In genomic region chr19:1312732-1313694, GRCh38 we compare ENCODE assay signal across 15 cellular contexts. TPM values are rescaled to one million over a fixed set of nuclear protein-coding genes. Genes with fewer than 3 reads are reported as not detected.
A peak's percentile ranks its signal among the peaks of the same experiment; 100 is the strongest.
DNase-seq lines count a peak whose midpoint lies in the region; ATAC-seq and TF ChIP-seq lines count a peak whose summit lies in the region.
"Had no signal": no experiment of that assay in that cellular context is flagged by ENCODE, and none has a peak within 500 bp of the region (broad histone marks: within the 10 kb centered on the region; RNA-seq: fewer than 3 reads in every experiment).

No MANE protein-coding gene starts in this region.

- no peaks in the 10 kb centered on the region for H3K36me3 ChIP-seq in adrenal gland (replicated peaks in 1 of 2)
- H3K36me3 ChIP-seq: SJSA1 had no signal

- no peak for TF ChIP-seq CTCF in adrenal gland (IDR thresholded peaks at IDR 0.05)

- no peaks in the 10 kb centered on the region for H3K4me1 Mint-ChIP-seq in activated naive CD8-positive, alpha-beta T cell treated with anti-CD3 and anti-CD28 coated beads for 36 hours
- no peaks in the 10 kb centered on the region for H3K4me1 Mint-ChIP-seq in activated CD4-positive, alpha-beta T cell treated with anti-CD3 and anti-CD28 coated beads, Interleukin-2, amount 10 ng/mL, durations not matched to agents 24 days and 14 days
- H3K4me1 Mint-ChIP-seq: activated CD4-positive, alpha-beta memory T cell treated with anti-CD3 and anti-CD28 coated beads, Interleukin-2, amount 10 ng/mL, durations not matched to agents 7 days and 5 days had no signal

- H3K4me3 Mint-ChIP-seq in activated naive CD8-positive, alpha-beta T cell treated with anti-CD3 and anti-CD28 coated beads for 36 hours, result no peak overlapping the region
- no peak overlapping the region for H3K4me3 Mint-ChIP-seq in activated CD4-positive, alpha-beta T cell treated with anti-CD3 and anti-CD28 coated beads, Interleukin-2, amount 10 ng/mL, durations not matched to agents 24 days and 14 days
- H3K4me3 Mint-ChIP-seq: activated CD4-positive, alpha-beta memory T cell treated with anti-CD3 and anti-CD28 coated beads, Interleukin-2, amount 10 ng/mL, durations not matched to agents 7 days and 5 days; CD4-positive, alpha-beta T cell; natural killer cell treated with Interleukin-12 subunit alpha and Interleukin-12 subunit beta and Interleukin-15 and Interleukin-18, amount 100 ng/mL, for 72 hours had no signal

- no peaks in the 10 kb centered on the region for H3K36me3 Mint-ChIP-seq in activated naive CD8-positive, alpha-beta T cell treated with anti-CD3 and anti-CD28 coated beads for 36 hours
- no peaks in the 10 kb centered on the region for H3K36me3 Mint-ChIP-seq in activated CD4-positive, alpha-beta T cell treated with anti-CD3 and anti-CD28 coated beads, Interleukin-2, amount 10 ng/mL, durations not matched to agents 24 days and 14 days (ENCODE audit: low read depth)
- H3K36me3 Mint-ChIP-seq: natural killer cell treated with Interleukin-12 subunit alpha and Interleukin-12 subunit beta and Interleukin-15 and Interleukin-18, amount 100 ng/mL, for 72 hours had no signal

- no peak for ATAC-seq in GM18519 (IDR thresholded peaks at IDR 0.05; ENCODE audit: low FRiP score, unreplicated experiment)
- ATAC-seq: natural killer cell treated with Interleukin-12 subunit alpha and Interleukin-12 subunit beta and Interleukin-15 and Interleukin-18, amount 100 ng/mL, for 72 hours had no signal

- peaks cover 35% of the 10 kb centered on the region for H3K27me3 Mint-ChIP-seq in activated naive CD8-positive, alpha-beta T cell treated with anti-CD3 and anti-CD28 coated beads for 36 hours
- peaks cover 7% of the 10 kb centered on the region for H3K27me3 Mint-ChIP-seq in activated CD4-positive, alpha-beta T cell treated with anti-CD3 and anti-CD28 coated beads, Interleukin-2, amount 10 ng/mL, durations not matched to agents 24 days and 14 days

- intact Hi-C loops in adrenal gland (cut with DNase I), result loop anchor here in 1 of 2 donors (10.0 kb wide), 1 partner anchor 132 kb away; no protein-coding TSS in a partner anchor
- intact Hi-C loops in activated CD4-positive, alpha-beta T cell treated with anti-CD3 and anti-CD28 coated beads, Interleukin-2, amount 10 ng/mL, durations not matched to agents 24 days and 14 days (cut with micrococcal nuclease), result no loop called here

- no peak for TF ChIP-seq POLR2A in adrenal gland (IDR thresholded peaks at IDR 0.05)

- peak; percentile 66 for DNase-seq in AG08395 (ENCODE audit: low spot score)
- DNase-seq in HK-2 (ENCODE audit: unreplicated experiment), result peak; percentile 73
- peak in 5 of 7 donors; percentile 25 to 51 (median 39) for DNase-seq in adrenal gland
- DNase-seq in islet precursor cell, result peak; percentile 91
- no peak for DNase-seq in NCI-H1048 (lab: John Stamatoyannopoulos, UW)
- no peak for DNase-seq in activated naive CD8-positive, alpha-beta T cell treated with anti-CD3 and anti-CD28 coated beads for 36 hours
- DNase-seq in activated CD4-positive, alpha-beta T cell treated with anti-CD3 and anti-CD28 coated beads, Interleukin-2, amount 10 ng/mL, durations not matched to agents 24 days and 14 days, result no peak
- DNase-seq: activated CD4-positive, alpha-beta memory T cell treated with anti-CD3 and anti-CD28 coated beads, Interleukin-2, amount 10 ng/mL, durations not matched to agents 7 days and 5 days; anterior cingulate cortex; head of caudate nucleus; NCI-H187 had no signal

- peaks cover 4 to 6% of the 10 kb centered on the region in 2 donors for H3K4me1 ChIP-seq in adrenal gland (replicated peaks in 1 of 2)

- no peak overlapping the region for H3K4me3 ChIP-seq in adrenal gland
- H3K4me3 ChIP-seq: SJSA1 had no signal

- no peak overlapping the region for H3K27ac Mint-ChIP-seq in activated naive CD8-positive, alpha-beta T cell treated with anti-CD3 and anti-CD28 coated beads for 36 hours
- no peak overlapping the region for H3K27ac Mint-ChIP-seq in activated CD4-positive, alpha-beta T cell treated with anti-CD3 and anti-CD28 coated beads, Interleukin-2, amount 10 ng/mL, durations not matched to agents 24 days and 14 days
- H3K27ac Mint-ChIP-seq: activated CD4-positive, alpha-beta memory T cell treated with anti-CD3 and anti-CD28 coated beads, Interleukin-2, amount 10 ng/mL, durations not matched to agents 7 days and 5 days; CD4-positive, alpha-beta T cell; natural killer cell treated with Interleukin-12 subunit alpha and Interleukin-12 subunit beta and Interleukin-15 and Interleukin-18, amount 100 ng/mL, for 72 hours had no signal

- H3K27ac ChIP-seq in adrenal gland, result no peak overlapping the region
- H3K27ac ChIP-seq: SJSA1 had no signal

- no peaks in the 10 kb centered on the region for H3K9me3 Mint-ChIP-seq in activated naive CD8-positive, alpha-beta T cell treated with anti-CD3 and anti-CD28 coated beads for 36 hours
- no peaks in the 10 kb centered on the region for H3K9me3 Mint-ChIP-seq in activated CD4-positive, alpha-beta T cell treated with anti-CD3 and anti-CD28 coated beads, Interleukin-2, amount 10 ng/mL, durations not matched to agents 24 days and 14 days
- H3K9me3 Mint-ChIP-seq: activated CD4-positive, alpha-beta memory T cell treated with anti-CD3 and anti-CD28 coated beads, Interleukin-2, amount 10 ng/mL, durations not matched to agents 7 days and 5 days; CD4-positive, alpha-beta T cell; natural killer cell treated with Interleukin-12 subunit alpha and Interleukin-12 subunit beta and Interleukin-15 and Interleukin-18, amount 100 ng/mL, for 72 hours had no signal

- WGBS in adrenal gland, 4 donors, result 54 to 61% (median 58%) methylated on average over 21 to 61 of the region's 61 CpGs

- H3K27me3 ChIP-seq in adrenal gland, result peaks cover 35% of the 10 kb centered on the region

- no peaks in the 10 kb centered on the region for H3K9me3 ChIP-seq in adrenal gland (replicated peaks in 1 of 3)
- H3K9me3 ChIP-seq: SJSA1 had no signal

RNA-seq across cellular contexts. Expression of gene EFNA2, which starts 27.3 kb away (rescaled TPM):
- not detected for total RNA-seq in adrenal gland
- not detected for polyA plus RNA-seq in adrenal gland
- total RNA-seq in activated naive CD8-positive, alpha-beta T cell treated with anti-CD3 and anti-CD28 coated beads for 36 hours, result not detected
- total RNA-seq in activated CD4-positive, alpha-beta T cell treated with anti-CD3 and anti-CD28 coated beads, Interleukin-2, amount 10 ng/mL, durations not matched to agents 24 days and 14 days, result not detected in 2 replicates
- total RNA-seq: activated CD4-positive, alpha-beta memory T cell treated with anti-CD3 and anti-CD28 coated beads, Interleukin-2, amount 10 ng/mL, durations not matched to agents 7 days and 5 days; CD4-positive, alpha-beta T cell; natural killer cell treated with Interleukin-12 subunit alpha and Interleukin-12 subunit beta and Interleukin-15 and Interleukin-18, amount 100 ng/mL, for 72 hours; SJSA1 had no signal

RNA-seq across cellular contexts. Expression of gene FAM174C, which starts 37.7 kb away (rescaled TPM):
- 100 to 1,000 TPM in 3 of 8 donors, 10 to 100 TPM in 5; 67.4 to 279 (median 86.5) TPM for total RNA-seq in adrenal gland
- 100 to 1,000 TPM in 2 of 3 donors, 1 to 10 TPM in 1; 3.8 to 139 (median 123) TPM for polyA plus RNA-seq in adrenal gland
- total RNA-seq in activated naive CD8-positive, alpha-beta T cell treated with anti-CD3 and anti-CD28 coated beads for 36 hours, result 100 to 1,000 TPM in 1 of 2 experiments, 10 to 100 TPM in 1; 99.8 to 101 TPM
- total RNA-seq in activated CD4-positive, alpha-beta T cell treated with anti-CD3 and anti-CD28 coated beads, Interleukin-2, amount 10 ng/mL, durations not matched to agents 24 days and 14 days, result 115 and 126 TPM in 2 replicates

RNA-seq across cellular contexts. Expression of gene CIRBP, which starts 43.9 kb away (rescaled TPM):
- total RNA-seq in adrenal gland, result 1,000 to 10,000 TPM in 1 of 8 donors, 100 to 1,000 TPM in 7; 317 to 1,164 (median 685) TPM
- polyA plus RNA-seq in adrenal gland, result 100 to 1,000 TPM; 360 to 990 (median 737) TPM
- total RNA-seq in activated naive CD8-positive, alpha-beta T cell treated with anti-CD3 and anti-CD28 coated beads for 36 hours, result 100 to 1,000 TPM; 208 to 216 TPM
- total RNA-seq in activated CD4-positive, alpha-beta T cell treated with anti-CD3 and anti-CD28 coated beads, Interleukin-2, amount 10 ng/mL, durations not matched to agents 24 days and 14 days, result 237 TPM in 2 replicates

Comparison
In these comparisons a context has a peak if more than half of its experiments do, and no peak if none do; other contexts are left out.
1. DNase-seq: peak in AG08395 (single experiment), HK-2 (single experiment), adrenal gland (5 of 7) and islet precursor cell (single experiment); none in NCI-H1048 (single experiment), activated naive CD8-positive, alpha-beta T cell treated with anti-CD3 and anti-CD28 coated beads for 36 hours (single experiment) and activated CD4-positive, alpha-beta T cell treated with anti-CD3 and anti-CD28 coated beads, Interleukin-2, amount 10 ng/mL, durations not matched to agents 24 days and 14 days (single experiment).